ENCODE assay signal across 32 cellular contexts in genomic region chr1:11904978-11905377, GRCh38. TPM values are rescaled to one million over a fixed set of nuclear protein-coding genes. Genes with fewer than 3 reads are reported as not detected.
"Had no signal": no experiment of that assay in that cellular context is flagged by ENCODE, and none has a peak within 500 bp of the region (broad histone marks: within the 10 kb centered on the region; RNA-seq: fewer than 3 reads in every experiment).

No MANE protein-coding gene starts in this region.

- H3K27me3 ChIP-seq: ascending aorta, colonic mucosa had no signal

- DNase-seq: activated CD4-positive, CD25-positive, alpha-beta regulatory T cell; activated gamma-delta T cell; amygdala; colonic mucosa; Karpas-422; NCI-H1048; NCI-H1105 treated with DMSO at 0.1 percent for 48 hours; NCI-H1436; NCI-H1694; NCI-H1930; NCI-H2081 treated with DMSO at 0.1 percent for 48 hours; NCI-H226; NCI-H446 treated with DMSO at 0.1 percent for 48 hours; NCI-H524; SHP77 treated with DMSO at 0.1 percent for 48 hours; T1000; WERI-Rb-1 had no signal

- H3K4me3 Mint-ChIP-seq: activated naive CD8-positive, alpha-beta T cell; activated T-cell treated with anti-CD3 and anti-CD28 coated beads, Interleukin-2, amount 50 U/mL, for 24 hours had no signal

- H3K27ac Mint-ChIP-seq: activated CD4-positive, alpha-beta T cell treated with anti-CD3 and anti-CD28 coated beads, Interleukin-2, amount 10 ng/mL, durations not matched to agents 7 days and 5 days; activated T-cell treated with anti-CD3 and anti-CD28 coated beads, Interleukin-2, amount 50 U/mL, for 24 hours; activated T-helper 2 cell treated with anti-CD3 and anti-CD28 coated beads, Interferon-gamma antibody, Interleukin-2, Interleukin-4, amounts not matched to agents 10 μg/mL and 5 μg/mL and 100 μg/mL, durations not matched to agents 14 hours and 24 hours and 36 hours had no signal

- H3K9me3 ChIP-seq: ascending aorta, colonic mucosa, SJSA1 had no signal

- ATAC-seq: Panc1, SK-N-SH treated with all-trans-retinoic acid at 6 μM for 48 hours, T-cell had no signal

- H3K27ac ChIP-seq: ascending aorta, cardiac muscle cell, colonic mucosa, SJSA1, WERI-Rb-1 had no signal

- H3K36me3 Mint-ChIP-seq: activated naive CD8-positive, alpha-beta T cell; T-cell had no signal

- H3K9me3 Mint-ChIP-seq: activated CD4-positive, alpha-beta T cell treated with anti-CD3 and anti-CD28 coated beads, Interleukin-2, amount 10 ng/mL, durations not matched to agents 7 days and 5 days; activated T-cell treated with anti-CD3 and anti-CD28 coated beads, Interleukin-2, amount 50 U/mL, for 24 hours; activated T-helper 2 cell treated with anti-CD3 and anti-CD28 coated beads, Interferon-gamma antibody, Interleukin-2, Interleukin-4, amounts not matched to agents 10 μg/mL and 5 μg/mL and 100 μg/mL, durations not matched to agents 14 hours and 24 hours and 36 hours; central memory CD8-positive, alpha-beta T cell; T-cell had no signal

RNA-seq across cellular contexts. Expression of gene NPPB, which starts 46.2 kb away (rescaled TPM):
- total RNA-seq: activated CD4-positive, alpha-beta T cell treated with anti-CD3 and anti-CD28 coated beads, Interleukin-2, amount 10 ng/mL, durations not matched to agents 7 days and 5 days; activated T-helper 2 cell treated with anti-CD3 and anti-CD28 coated beads, Interferon-gamma antibody, Interleukin-2, Interleukin-4, amounts not matched to agents 10 μg/mL and 5 μg/mL and 100 μg/mL, durations not matched to agents 14 hours and 24 hours and 36 hours; ascending aorta; chondrocyte; colonic mucosa; MCF 10A; RPMI7951; T-cell; T-helper 2 cell treated with Interferon-gamma antibody and Interleukin-4, amounts not matched to agents 100 ng/mL and 5 ng/mL, for 36 hours had no signal

RNA-seq across cellular contexts. Expression of gene NPPA, which starts 57.4 kb away (rescaled TPM):
- total RNA-seq: activated CD4-positive, alpha-beta T cell treated with anti-CD3 and anti-CD28 coated beads, Interleukin-2, amount 10 ng/mL, durations not matched to agents 7 days and 5 days; activated T-helper 2 cell treated with anti-CD3 and anti-CD28 coated beads, Interferon-gamma antibody, Interleukin-2, Interleukin-4, amounts not matched to agents 10 μg/mL and 5 μg/mL and 100 μg/mL, durations not matched to agents 14 hours and 24 hours and 36 hours; ascending aorta; chondrocyte; MCF 10A; RPMI7951; SJSA1; T-cell; T-helper 2 cell treated with Interferon-gamma antibody and Interleukin-4, amounts not matched to agents 100 ng/mL and 5 ng/mL, for 36 hours had no signal
